1 cellular context compared by ENCODE assay signal in the genomic region with DNA sequence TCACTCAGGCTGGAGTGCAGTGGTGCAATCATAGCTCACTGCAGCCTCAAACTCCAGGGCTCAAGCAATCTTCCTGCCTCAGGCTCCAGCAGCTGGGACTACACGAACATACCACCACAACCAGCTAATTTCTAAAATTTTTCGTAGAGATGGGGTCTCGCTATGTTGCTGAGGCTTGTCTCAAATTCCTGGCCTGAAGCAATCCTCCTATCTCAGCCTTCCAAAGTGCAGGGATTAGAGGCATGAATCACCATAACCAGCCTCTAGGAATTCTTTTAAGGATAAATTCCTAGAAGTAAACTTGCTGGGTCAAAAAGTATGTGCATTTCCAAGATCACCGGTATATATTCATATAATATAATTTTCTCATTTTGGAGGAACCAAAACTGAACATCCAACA.
TF ChIP-seq lines count a peak whose summit lies in the region.

No MANE protein-coding gene starts in this region.

TF ChIP-seq in HepG2, 621 proteins besides CTCF, POLR2A, EP300 and RAD21:
- TF ChIP-seq MED1 (CRISPR knock-in tag; IDR thresholded peaks at IDR 0.05) (no peak), BCL6 (CRISPR knock-in tag; IDR thresholded peaks at IDR 0.05) (0 out of 2 replicates have a peak, but pooled peaks have one; percentile 14)
